Comparison of ENCODE assay signal across 8 cellular contexts in the genomic region with DNA sequence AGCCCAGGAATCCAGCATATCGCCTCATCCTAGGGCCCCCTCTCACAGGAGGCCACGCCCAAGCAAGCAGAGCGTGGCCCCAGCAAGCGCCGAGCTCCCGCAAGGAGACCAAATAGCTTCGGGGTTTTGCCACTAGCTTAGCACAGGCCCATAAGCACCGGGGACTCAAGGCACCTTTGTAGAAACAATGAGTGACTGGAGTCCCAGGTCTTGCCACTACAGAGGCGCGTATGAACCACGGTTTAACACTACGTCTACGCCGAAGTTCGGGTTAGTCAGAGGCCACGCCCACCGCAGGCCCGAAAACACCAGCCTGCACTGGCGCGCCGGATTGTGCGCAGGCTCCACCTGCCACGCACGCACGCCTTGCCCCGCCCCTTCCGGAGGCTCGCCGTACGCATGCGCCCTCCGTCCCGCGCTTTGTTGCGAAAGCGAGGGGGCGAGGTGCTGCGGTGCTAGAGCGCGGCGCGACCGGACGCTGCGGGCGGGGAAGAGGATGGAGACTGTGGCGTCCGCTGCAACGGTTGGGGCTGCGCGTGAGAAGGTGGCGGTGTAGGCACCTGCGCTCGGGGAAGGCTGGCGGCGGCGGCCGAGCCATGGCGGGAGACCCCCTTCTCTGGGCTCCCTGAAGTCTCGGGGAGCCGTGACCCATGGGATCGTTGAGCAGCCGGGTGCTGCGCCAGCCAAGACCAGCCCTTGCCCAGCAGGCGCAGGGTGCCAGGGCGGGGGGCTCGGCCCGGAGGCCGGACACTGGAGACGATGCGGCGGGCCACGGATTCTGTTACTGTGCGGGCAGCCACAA. TPM values are rescaled to one million over a fixed set of nuclear protein-coding genes. Genes with fewer than 3 reads are reported as not detected.
DNase-seq lines count a peak whose midpoint lies in the region; ATAC-seq, FAIRE-seq and TF ChIP-seq lines count a peak whose summit lies in the region.

A gene with protein sequence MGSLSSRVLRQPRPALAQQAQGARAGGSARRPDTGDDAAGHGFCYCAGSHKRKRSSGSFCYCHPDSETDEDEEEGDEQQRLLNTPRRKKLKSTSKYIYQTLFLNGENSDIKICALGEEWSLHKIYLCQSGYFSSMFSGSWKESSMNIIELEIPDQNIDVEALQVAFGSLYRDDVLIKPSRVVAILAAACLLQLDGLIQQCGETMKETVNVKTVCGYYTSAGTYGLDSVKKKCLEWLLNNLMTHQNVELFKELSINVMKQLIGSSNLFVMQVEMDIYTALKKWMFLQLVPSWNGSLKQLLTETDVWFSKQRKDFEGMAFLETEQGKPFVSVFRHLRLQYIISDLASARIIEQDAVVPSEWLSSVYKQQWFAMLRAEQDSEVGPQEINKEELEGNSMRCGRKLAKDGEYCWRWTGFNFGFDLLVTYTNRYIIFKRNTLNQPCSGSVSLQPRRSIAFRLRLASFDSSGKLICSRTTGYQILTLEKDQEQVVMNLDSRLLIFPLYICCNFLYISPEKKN (plus strand): TSS at position 418 of the 802 bp plus-strand sequence. CDS start 233 bp downstream, at position 651.

- H3K27me3 Mint-ChIP-seq in chondrocyte (ENCODE audit: low read depth): no peaks in the 10 kb centered on the region

- no peaks in the 10 kb centered on the region for H3K27me3 ChIP-seq in BE2C

- no peaks in the 10 kb centered on the region for H3K9me3 ChIP-seq in BE2C

- H3K9me3 Mint-ChIP-seq in chondrocyte (ENCODE audit: low read depth): no peaks in the 10 kb centered on the region

- H3K36me3 Mint-ChIP-seq in chondrocyte (ENCODE audit: low read depth): no peaks in the 10 kb centered on the region

- peak within 1 kb of the TSS; percentile 98 for H3K27ac Mint-ChIP-seq in chondrocyte (ENCODE audit: unreplicated experiment)

- peak within 1 kb of the TSS; percentile 88 for H3K4me3 Mint-ChIP-seq in chondrocyte (ENCODE audit: unreplicated experiment)

- H3K4me1 ChIP-seq in BE2C: no peaks in the 10 kb centered on the region

- DNase-seq in BE2C (peak; percentile 92), GM19239 (ENCODE audit: insufficient read length, low spot score) (peak; percentile 72), NCI-H510A treated with DMSO at 0.1 percent for 48 hours (lab: John Stamatoyannopoulos, UW) (peak; percentile 92), chondrocyte (ENCODE audit: low spot score) (peak; percentile 98), kidney glomerular epithelial cell (lab: John Stamatoyannopoulos, UW) (peak; percentile 91)
- DNase-seq in activated CD4-positive, alpha-beta T cell treated with anti-CD3 and anti-CD28 coated beads for 24 hours (ENCODE audit: low read depth in 2 of 2): peak; percentile 95 to 98
- peak; percentile 95 to 98 for DNase-seq in stimulated activated CD4-positive, alpha-beta T cell treated with anti-CD3 and anti-CD28 coated beads, Interleukin-15, amount 100 ng/mL, for 48 hours (ENCODE audit: low read depth in 2 of 2)

- no peaks in the 10 kb centered on the region for H3K36me3 ChIP-seq in BE2C

- TF ChIP-seq CTCF in BE2C (IDR thresholded peaks at IDR 0.05; ENCODE audit: low read depth, low read length): no peak
- TF ChIP-seq CTCF in chondrocyte (IDR thresholded peaks at IDR 0.05): peak; percentile 22

- ATAC-seq in HG03442 (IDR thresholded peaks at IDR 0.05; ENCODE audit: unreplicated experiment): peak; percentile 90

- peak within 1 kb of the TSS; percentile 81 for H3K4me3 ChIP-seq in BE2C (ENCODE audit: low read depth, low read length)

- H3K4me1 Mint-ChIP-seq in chondrocyte (ENCODE audit: low read depth): peaks cover 34% of the 10 kb centered on the region

- FAIRE-seq in GM19239 (lab: Jason Lieb, UNC): peak; percentile 90

RNA-seq across cellular contexts. Expression of the gene that starts here (rescaled TPM):
- 6.6 TPM for polyA plus RNA-seq in BE2C (2012; ENCODE audit: insufficient read depth, insufficient read length, low read depth)
- total RNA-seq in chondrocyte: 13.6 to 20.7 TPM (median 13.6 TPM) in 3 replicates

Comparison
In these comparisons a context has a peak if more than half of its experiments do, and no peak if none do; other contexts are left out.
1. Peak in every context shown above with its lines: DNase-seq, ATAC-seq and H3K4me3 ChIP-seq.